Comparison of ENCODE assay signal across 1 cellular context in the genomic region with DNA sequence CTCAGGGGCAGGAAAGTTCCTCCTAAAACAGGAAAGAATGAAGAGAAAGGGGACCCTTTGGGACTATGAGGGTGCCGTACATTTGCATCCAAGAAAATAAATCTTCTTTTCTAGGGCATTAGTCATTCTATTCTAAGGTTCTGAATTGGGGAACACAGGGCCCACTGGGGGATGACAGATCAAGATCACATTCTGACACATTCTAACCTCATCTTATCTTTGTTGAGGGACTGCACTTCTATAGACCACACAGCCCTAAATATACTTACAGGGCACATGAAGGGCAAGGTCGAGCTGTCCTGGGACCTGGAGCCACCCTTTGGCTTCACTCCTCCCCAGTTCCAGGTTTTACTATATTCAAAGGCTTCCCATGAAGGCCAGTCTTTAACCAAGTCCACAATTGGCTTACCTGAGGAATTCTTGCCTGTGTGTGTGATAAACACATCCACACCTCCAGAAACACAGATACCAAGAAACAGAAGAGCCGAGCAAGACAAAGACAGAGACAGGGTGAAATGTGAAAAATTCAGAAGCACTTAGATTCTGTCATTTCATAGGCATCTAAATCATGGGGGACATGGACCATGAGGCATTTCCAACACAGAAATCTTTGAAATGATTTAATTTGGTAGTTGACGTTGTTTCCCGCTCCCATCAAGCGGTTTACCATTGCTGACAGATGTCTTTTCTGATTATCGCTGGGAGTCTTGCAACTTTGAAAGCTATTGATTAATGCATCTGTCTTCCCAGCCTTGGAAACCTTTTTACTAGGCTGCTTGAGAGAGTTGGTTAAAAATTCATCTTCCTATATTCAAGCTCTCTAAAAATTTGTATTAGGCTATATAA.
TF ChIP-seq lines count a peak whose summit lies in the region.

No MANE protein-coding gene starts in this region.

TF ChIP-seq in K562, 482 proteins besides CTCF, POLR2A, EP300 and RAD21 (continued from another document and continues in another):
- TF ChIP-seq ZNF79 (CRISPR knock-in tag; IDR thresholded peaks at IDR 0.05; ENCODE audit: low read depth) (no peak), NRF1 (conservative IDR thresholded peaks at IDR 0.05 in 1 of 2, IDR thresholded peaks at IDR 0.05 in 1 of 2) (no peak), XRCC3 (IDR thresholded peaks at IDR 0.05) (no peak), HMG20A (CRISPR knock-in tag; conservative IDR thresholded peaks at IDR 0.05) (no peak), ATF1 (CRISPR knock-in tag; IDR thresholded peaks at IDR 0.05) (no peak), ATF1 (tag; IDR thresholded peaks at IDR 0.05) (peak; percentile 28), DIDO1 (tag; IDR thresholded peaks at IDR 0.05; ENCODE audit: low read depth) (peak; percentile 48; the same call in 1 of the 2 replicates), HOXB6 (CRISPR knock-in tag; IDR thresholded peaks at IDR 0.05; ENCODE audit: borderline replicate concordance) (no peak), MTA1 (IDR thresholded peaks at IDR 0.05; ENCODE audit: borderline replicate concordance) (peak; percentile 41; the same call in 1 of the 2 replicates), PTTG1 (tag; IDR thresholded peaks at IDR 0.05; ENCODE audit: low read depth) (no peak), JUNB (CRISPR knock-in tag; conservative IDR thresholded peaks at IDR 0.05) (no peak), ZNF592 (IDR thresholded peaks at IDR 0.05) (0 out of 2 replicates have a peak, but pooled peaks have one; percentile 57), TFAM (CRISPR knock-in tag; conservative IDR thresholded peaks at IDR 0.05) (no peak), EGR1 (conservative IDR thresholded peaks at IDR 0.05) (no peak), FOXP1 (CRISPR knock-in tag; IDR thresholded peaks at IDR 0.05) (no peak), ESRRB (CRISPR knock-in tag; IDR thresholded peaks at IDR 0.05; ENCODE audit: borderline replicate concordance) (no peak), CHCHD3 (CRISPR knock-in tag; IDR thresholded peaks at IDR 0.05) (no peak), AFF4 (CRISPR knock-in tag; IDR thresholded peaks at IDR 0.05) (no peak; the same call in 1 of the 2 replicates), ZBTB7A (IDR thresholded peaks at IDR 0.05; ENCODE audit: borderline replicate concordance, control insufficient read depth, low read depth, low read length) (no peak), DEAF1 (CRISPR knock-in tag; IDR thresholded peaks at IDR 0.05) (no peak), POLR2H (tag; IDR thresholded peaks at IDR 0.05; ENCODE audit: low read depth) (no peak), MAFK (IDR thresholded peaks at IDR 0.05; ENCODE audit: low read length) (no peak), NCOA4 (IDR thresholded peaks at IDR 0.05; ENCODE audit: partially characterized antibody) (no peak), CREB1 (IDR thresholded peaks at IDR 0.05) (no peak), CREB1 (CRISPR knock-in tag; IDR thresholded peaks at IDR 0.05) (no peak), DMBX1 (CRISPR knock-in tag; IDR thresholded peaks at IDR 0.05; ENCODE audit: borderline replicate concordance) (no peak), TEAD4 (IDR thresholded peaks at IDR 0.05; ENCODE audit: low read length) (peak; percentile 89), TEAD4 (CRISPR knock-in tag; IDR thresholded peaks at IDR 0.05; ENCODE audit: borderline replicate concordance) (no peak), RFX5 (IDR thresholded peaks at IDR 0.05; ENCODE audit: low read depth, low read length) (no peak), RBM15 (IDR thresholded peaks at IDR 0.05; ENCODE audit: insufficient read depth, low read length) (no peak), ZNF431 (CRISPR knock-in tag; IDR thresholded peaks at IDR 0.05) (no peak)
- TF ChIP-seq, protein P1, sequence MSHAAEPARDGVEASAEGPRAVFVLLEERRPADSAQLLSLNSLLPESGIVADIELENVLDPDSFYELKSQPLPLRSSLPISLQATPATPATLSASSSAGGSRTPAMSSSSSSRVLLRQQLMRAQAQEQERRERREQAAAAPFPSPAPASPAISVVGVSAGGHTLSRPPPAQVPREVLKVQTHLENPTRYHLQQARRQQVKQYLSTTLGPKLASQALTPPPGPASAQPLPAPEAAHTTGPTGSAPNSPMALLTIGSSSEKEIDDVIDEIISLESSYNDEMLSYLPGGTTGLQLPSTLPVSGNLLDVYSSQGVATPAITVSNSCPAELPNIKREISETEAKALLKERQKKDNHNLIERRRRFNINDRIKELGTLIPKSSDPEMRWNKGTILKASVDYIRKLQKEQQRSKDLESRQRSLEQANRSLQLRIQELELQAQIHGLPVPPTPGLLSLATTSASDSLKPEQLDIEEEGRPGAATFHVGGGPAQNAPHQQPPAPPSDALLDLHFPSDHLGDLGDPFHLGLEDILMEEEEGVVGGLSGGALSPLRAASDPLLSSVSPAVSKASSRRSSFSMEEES (CRISPR knock-in tag; IDR thresholded peaks at IDR 0.05): no peak
- TF ChIP-seq, protein P2, sequence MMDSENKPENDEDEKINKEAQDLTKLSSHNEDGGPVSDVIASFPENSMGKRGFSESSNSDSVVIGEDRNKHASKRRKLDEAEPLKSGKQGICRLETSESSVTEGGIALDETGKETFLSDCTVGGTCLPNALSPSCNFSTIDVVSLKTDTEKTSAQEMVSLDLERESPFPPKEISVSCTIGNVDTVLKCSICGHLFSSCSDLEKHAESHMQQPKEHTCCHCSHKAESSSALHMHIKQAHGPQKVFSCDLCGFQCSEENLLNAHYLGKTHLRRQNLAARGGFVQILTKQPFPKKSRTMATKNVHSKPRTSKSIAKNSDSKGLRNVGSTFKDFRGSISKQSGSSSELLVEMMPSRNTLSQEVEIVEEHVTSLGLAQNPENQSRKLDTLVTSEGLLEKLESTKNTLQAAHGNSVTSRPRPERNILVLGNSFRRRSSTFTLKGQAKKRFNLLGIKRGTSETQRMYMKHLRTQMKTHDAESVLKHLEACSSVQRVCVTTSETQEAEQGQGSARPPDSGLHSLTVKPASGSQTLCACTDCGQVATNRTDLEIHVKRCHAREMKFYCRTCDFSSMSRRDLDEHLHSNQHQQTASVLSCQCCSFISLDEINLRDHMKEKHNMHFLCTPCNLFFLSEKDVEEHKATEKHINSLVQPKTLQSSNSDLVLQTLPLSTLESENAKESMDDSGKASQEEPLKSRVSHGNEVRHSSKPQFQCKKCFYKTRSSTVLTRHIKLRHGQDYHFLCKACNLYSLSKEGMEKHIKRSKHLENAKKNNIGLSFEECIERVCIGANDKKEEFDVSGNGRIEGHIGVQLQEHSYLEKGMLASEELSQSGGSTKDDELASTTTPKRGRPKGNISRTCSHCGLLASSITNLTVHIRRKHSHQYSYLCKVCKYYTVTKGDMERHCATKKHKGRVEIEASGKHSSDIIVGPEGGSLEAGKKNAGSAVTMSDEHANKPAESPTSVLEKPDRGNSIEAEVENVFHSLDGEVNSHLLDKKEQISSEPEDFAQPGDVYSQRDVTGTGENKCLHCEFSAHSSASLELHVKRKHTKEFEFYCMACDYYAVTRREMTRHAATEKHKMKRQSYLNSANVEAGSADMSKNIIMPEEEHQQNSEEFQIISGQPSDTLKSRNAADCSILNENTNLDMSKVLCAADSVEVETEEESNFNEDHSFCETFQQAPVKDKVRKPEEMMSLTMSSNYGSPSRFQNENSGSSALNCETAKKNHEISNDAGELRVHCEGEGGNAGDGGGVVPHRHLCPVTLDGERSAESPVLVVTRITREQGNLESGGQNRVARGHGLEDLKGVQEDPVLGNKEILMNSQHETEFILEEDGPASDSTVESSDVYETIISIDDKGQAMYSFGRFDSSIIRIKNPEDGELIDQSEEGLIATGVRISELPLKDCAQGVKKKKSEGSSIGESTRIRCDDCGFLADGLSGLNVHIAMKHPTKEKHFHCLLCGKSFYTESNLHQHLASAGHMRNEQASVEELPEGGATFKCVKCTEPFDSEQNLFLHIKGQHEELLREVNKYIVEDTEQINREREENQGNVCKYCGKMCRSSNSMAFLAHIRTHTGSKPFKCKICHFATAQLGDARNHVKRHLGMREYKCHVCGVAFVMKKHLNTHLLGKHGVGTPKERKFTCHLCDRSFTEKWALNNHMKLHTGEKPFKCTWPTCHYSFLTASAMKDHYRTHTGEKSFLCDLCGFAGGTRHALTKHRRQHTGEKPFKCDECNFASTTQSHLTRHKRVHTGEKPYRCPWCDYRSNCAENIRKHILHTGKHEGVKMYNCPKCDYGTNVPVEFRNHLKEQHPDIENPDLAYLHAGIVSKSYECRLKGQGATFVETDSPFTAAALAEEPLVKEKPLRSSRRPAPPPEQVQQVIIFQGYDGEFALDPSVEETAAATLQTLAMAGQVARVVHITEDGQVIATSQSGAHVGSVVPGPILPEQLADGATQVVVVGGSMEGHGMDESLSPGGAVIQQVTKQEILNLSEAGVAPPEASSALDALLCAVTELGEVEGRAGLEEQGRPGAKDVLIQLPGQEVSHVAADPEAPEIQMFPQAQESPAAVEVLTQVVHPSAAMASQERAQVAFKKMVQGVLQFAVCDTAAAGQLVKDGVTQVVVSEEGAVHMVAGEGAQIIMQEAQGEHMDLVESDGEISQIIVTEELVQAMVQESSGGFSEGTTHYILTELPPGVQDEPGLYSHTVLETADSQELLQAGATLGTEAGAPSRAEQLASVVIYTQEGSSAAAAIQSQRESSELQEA (IDR thresholded peaks at IDR 0.05; ENCODE audit: low read depth): no peak
